In the genomic region with DNA sequence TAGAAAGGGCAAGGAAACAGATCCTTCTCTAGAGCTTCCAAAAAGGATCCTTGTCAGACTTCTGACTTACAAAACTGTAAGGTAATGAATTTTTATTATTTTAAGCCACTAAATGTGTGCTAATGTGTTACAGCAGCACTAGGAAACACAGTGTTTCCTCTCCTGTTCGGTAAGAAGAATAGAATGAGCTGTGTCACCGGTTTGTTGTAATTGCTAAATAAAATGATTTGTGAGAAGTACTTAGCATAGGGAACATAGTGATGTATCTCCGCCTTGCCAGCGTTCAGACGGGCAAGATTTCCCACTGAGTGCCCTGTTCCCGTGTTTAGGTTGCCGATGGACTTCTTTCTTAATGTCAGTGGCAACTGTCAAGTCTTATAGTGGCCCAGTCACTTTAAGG, we compare ENCODE assay signal across 22 cellular contexts.
"Had no signal": no experiment of that assay in that cellular context is flagged by ENCODE, and none has a peak within 500 bp of the region (broad histone marks: within the 10 kb centered on the region; RNA-seq: fewer than 3 reads in every experiment).

No MANE protein-coding gene starts in this region.

- H3K4me1 Mint-ChIP-seq: activated naive CD4-positive, alpha-beta T cell treated with anti-CD3 and anti-CD28 coated beads, Interleukin-2, amount 10 ng/mL, durations not matched to agents 7 days and 5 days; activated naive CD8-positive, alpha-beta T cell treated with anti-CD3 and anti-CD28 coated beads, Interleukin-2, amount 50 U/mL, for 24 hours; immature natural killer cell; memory B cell; natural killer cell; stimulated activated effector memory CD8-positive, alpha-beta T cell treated with anti-CD3 and anti-CD28 coated beads, Interleukin-12 subunit alpha, Interleukin-12 subunit beta, amount 100 ng/mL, for 72 hours; T-helper 17 cell had no signal

- H3K27ac Mint-ChIP-seq: activated naive CD4-positive, alpha-beta T cell treated with anti-CD3 and anti-CD28 coated beads, Interleukin-2, amount 10 ng/mL, durations not matched to agents 7 days and 5 days; activated naive CD8-positive, alpha-beta T cell treated with anti-CD3 and anti-CD28 coated beads, Interleukin-2, amount 50 U/mL, for 24 hours; memory B cell; natural killer cell; stimulated activated effector memory CD8-positive, alpha-beta T cell treated with anti-CD3 and anti-CD28 coated beads, Interleukin-12 subunit alpha, Interleukin-12 subunit beta, amount 100 ng/mL, for 72 hours; T-helper 17 cell had no signal

- H3K27me3 ChIP-seq: stomach, upper lobe of right lung had no signal

- H3K4me3 Mint-ChIP-seq: activated naive CD4-positive, alpha-beta T cell treated with anti-CD3 and anti-CD28 coated beads, Interleukin-2, amount 10 ng/mL, durations not matched to agents 7 days and 5 days; activated naive CD8-positive, alpha-beta T cell treated with anti-CD3 and anti-CD28 coated beads, Interleukin-2, amount 50 U/mL, for 24 hours; immature natural killer cell; memory B cell; natural killer cell; stimulated activated effector memory CD8-positive, alpha-beta T cell treated with anti-CD3 and anti-CD28 coated beads, Interleukin-12 subunit alpha, Interleukin-12 subunit beta, amount 100 ng/mL, for 72 hours; T-helper 17 cell had no signal

- H3K9me3 ChIP-seq: stomach, upper lobe of right lung had no signal

- ATAC-seq: activated naive CD8-positive, alpha-beta T cell treated with anti-CD3 and anti-CD28 coated beads, Interleukin-2, amount 50 U/mL, for 24 hours; left ventricle myocardium superior; natural killer cell; right cardiac atrium; stimulated activated effector memory CD8-positive, alpha-beta T cell treated with anti-CD3 and anti-CD28 coated beads, Interleukin-12 subunit alpha, Interleukin-12 subunit beta, amount 100 ng/mL, for 72 hours; T-helper 17 cell; upper lobe of right lung had no signal

- H3K36me3 ChIP-seq: stomach, upper lobe of right lung had no signal

- H3K36me3 Mint-ChIP-seq: activated naive CD4-positive, alpha-beta T cell treated with anti-CD3 and anti-CD28 coated beads, Interleukin-2, amount 10 ng/mL, durations not matched to agents 7 days and 5 days; immature natural killer cell; natural killer cell; stimulated activated effector memory CD8-positive, alpha-beta T cell treated with anti-CD3 and anti-CD28 coated beads, Interleukin-12 subunit alpha, Interleukin-12 subunit beta, amount 100 ng/mL, for 72 hours had no signal

- H3K9me3 Mint-ChIP-seq: activated naive CD4-positive, alpha-beta T cell treated with anti-CD3 and anti-CD28 coated beads, Interleukin-2, amount 10 ng/mL, durations not matched to agents 7 days and 5 days; activated naive CD8-positive, alpha-beta T cell treated with anti-CD3 and anti-CD28 coated beads, Interleukin-2, amount 50 U/mL, for 24 hours; immature natural killer cell; memory B cell; natural killer cell; stimulated activated effector memory CD8-positive, alpha-beta T cell treated with anti-CD3 and anti-CD28 coated beads, Interleukin-12 subunit alpha, Interleukin-12 subunit beta, amount 100 ng/mL, for 72 hours had no signal

- H3K4me3 ChIP-seq: stomach, upper lobe of right lung had no signal

- DNase-seq: activated CD4-positive, alpha-beta T cell treated with anti-CD3 and anti-CD28 coated beads for 1 hour; activated CD8-positive, alpha-beta memory T cell treated with anti-CD3 and anti-CD28 coated beads for 24 hours; activated CD8-positive, alpha-beta memory T cell treated with anti-CD3 and anti-CD28 coated beads, Interleukin-2, amount 50 U/mL, for 48 hours; activated effector memory CD4-positive, alpha-beta T cell treated with Interleukin-2 at 50 U/mL for 16 hours; activated naive CD4-positive, alpha-beta T cell treated with anti-CD3 and anti-CD28 coated beads, Interleukin-2, amount 10 ng/mL, durations not matched to agents 7 days and 5 days; activated naive CD8-positive, alpha-beta T cell treated with anti-CD3 and anti-CD28 coated beads, Interleukin-2, amount 50 U/mL, for 24 hours; activated T-cell treated with anti-CD3 and anti-CD28 coated beads, Interleukin-2, amount 50 U/mL, for 48 hours; cerebellar nuclear complex; effector CD8-positive, alpha-beta T cell; immature natural killer cell; left ventricle myocardium superior; natural killer cell; nucleus accumbens; right cardiac atrium; small intestine; stimulated activated CD4-positive, alpha-beta T cell treated with anti-CD3 and anti-CD28 coated beads, Interleukin-4, amount 100 ng/mL, for 1 hour; stomach; T-helper 17 cell; upper lobe of right lung had no signal

- H3K27ac ChIP-seq: stomach, upper lobe of right lung, VCaP had no signal
